ENCODE assay signal across 25 cellular contexts in the genomic region with DNA sequence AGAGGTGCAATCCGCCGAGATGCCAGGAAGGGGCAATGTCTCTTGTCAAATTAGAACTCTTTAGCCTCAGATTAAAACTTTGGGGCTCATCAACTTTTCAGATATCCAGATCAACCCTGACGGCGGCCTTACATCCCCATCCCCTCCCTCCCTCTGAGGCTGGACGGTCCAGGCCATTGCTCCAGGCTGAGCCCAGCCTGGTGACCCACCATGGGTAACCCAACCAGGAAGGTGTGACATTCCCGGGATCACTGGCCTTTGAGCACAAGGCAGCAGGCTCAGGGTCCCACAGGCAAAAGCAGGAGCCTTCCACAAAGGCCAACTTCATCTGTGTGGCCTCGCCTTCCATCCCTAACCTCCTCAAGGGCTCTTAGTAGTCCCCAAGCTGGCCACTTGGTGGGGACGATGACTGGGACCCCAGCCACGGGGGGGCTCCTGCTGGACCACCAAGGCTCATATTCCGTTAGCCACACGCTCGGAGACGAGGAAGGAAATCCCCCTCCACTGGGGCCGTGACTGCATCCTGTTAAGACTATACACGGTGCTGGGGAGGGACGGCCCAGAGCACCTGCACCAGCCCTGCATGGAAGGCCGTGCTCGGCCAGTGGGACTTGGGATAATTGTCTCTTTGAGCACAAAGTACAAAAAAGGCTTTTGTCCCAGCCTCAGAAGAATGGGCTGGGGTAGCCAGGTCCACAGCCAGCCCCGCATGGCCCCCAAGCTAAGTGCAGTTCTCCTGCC.
DNase-seq lines count a peak whose midpoint lies in the region; ATAC-seq, FAIRE-seq and TF ChIP-seq lines count a peak whose summit lies in the region.
"Had no signal": no experiment of that assay in that cellular context is flagged by ENCODE, and none has a peak within 500 bp of the region (broad histone marks: within the 10 kb centered on the region; RNA-seq: fewer than 3 reads in every experiment).

No MANE protein-coding gene starts in this region.

- H3K9me3 ChIP-seq in heart left ventricle = no peaks in the 10 kb centered on the region
- no peaks in the 10 kb centered on the region for H3K9me3 ChIP-seq in H1 (ENCODE audit: insufficient read depth in 2 of 2, low read depth in 1 of 2, low read length in 1 of 2)
- H3K9me3 ChIP-seq in ovary = no peaks in the 10 kb centered on the region
- H3K9me3 ChIP-seq in thyroid gland = no peaks in the 10 kb centered on the region
- H3K9me3 ChIP-seq: MG63, thoracic aorta had no signal

- H2BK120ac ChIP-seq in H1 (replicated peaks; ENCODE audit: low read depth, low read length) = no peak overlapping the region

- H3K27ac ChIP-seq in heart left ventricle = no peak overlapping the region
- H3K27ac ChIP-seq in H1 (ENCODE audit: low read depth, low read length) = no peak overlapping the region
- H3K27ac ChIP-seq in ovary = no peak overlapping the region
- H3K27ac ChIP-seq in thyroid gland = no peak overlapping the region
- H3K27ac ChIP-seq: brain microvascular endothelial cell, parathyroid adenoma, thoracic aorta had no signal

- DNase-seq in heart left ventricle (peak in 3 of 5 donors; percentile 7 to 48 (median 16)), Right ventricle myocardium superior (no peak), H1 (ENCODE audit: low read depth in 1 of 2, low spot score in 2 of 2) (no peak), ovary (peak in 4 of 5 donors; percentile 8 to 30 (median 20)), thyroid gland (no peak), cortex of kidney (lab: John Stamatoyannopoulos, UW) (no peak)
- DNase-seq in stimulated activated CD4-positive, alpha-beta T cell treated with anti-CD3 and anti-CD28 coated beads, Interleukin-2, amount 100 ng/mL, for 48 hours = no peak
- DNase-seq: activated CD4-positive, alpha-beta T cell treated with anti-CD3 and anti-CD28 coated beads, Interleukin-2, amount 50 U/mL, for 1 hour; brain microvascular endothelial cell; erythroblast; MG63; NCI-H187; NCI-H446; NK-92 treated with Interleukin-12 subunit alpha and Interleukin-12 subunit beta, amount 100 ng/mL, for 24 hours; small intestine; stimulated activated CD8-positive, alpha-beta memory T cell treated with anti-CD3 and anti-CD28 coated beads, Interleukin-4, amount 100 ng/mL, for 48 hours had no signal

- POLR2A ChIA-PET in H1 (lab: Charles Lee; ENCODE audit: partially characterized antibody) = no interaction called here

- peaks cover 40 to 60% of the 10 kb centered on the region in 2 experiments for H4K20me1 ChIP-seq in H1 (replicated peaks in 1 of 2; ENCODE audit: control insufficient read depth in 1 of 2, insufficient read depth in 2 of 2, low read length in 2 of 2)

- no peak overlapping the region for H2BK12ac ChIP-seq in H1 (ENCODE audit: low read depth, low read length)

- intact Hi-C loops in heart left ventricle (cut with DNase I) = loop anchor here in 4 of 10 donors (5.0 to 10.0 kb wide), 3 partner anchors 33 to 340 kb away; no protein-coding TSS in a partner anchor
- intact Hi-C loops in Right ventricle myocardium superior (cut with DNase I) = no loop called here
- intact Hi-C loops in ovary (cut with DNase I) = loop anchor here in 1 of 4 donors (10.0 kb wide), 1 partner anchor 140 kb away; no protein-coding TSS in a partner anchor
- intact Hi-C loops in thyroid gland (cut with DNase I) = no loop called here

- H3K9ac ChIP-seq in H1 (replicated peaks in 1 of 4; ENCODE audit: extremely low read depth in 1 of 4, low read depth in 3 of 4, low read length in 3 of 4) = no peak overlapping the region
- H3K9ac ChIP-seq: parathyroid adenoma had no signal

- no peak overlapping the region for H4K91ac ChIP-seq in H1 (replicated peaks; ENCODE audit: insufficient read length, low read length)

- peaks cover 30% of the 10 kb centered on the region for H3K79me1 ChIP-seq in H1 (ENCODE audit: low read depth, low read length)

- no peak overlapping the region for H3K4ac ChIP-seq in H1 (replicated peaks; ENCODE audit: insufficient read length, low read depth, low read length)

- no peak overlapping the region for H4K5ac ChIP-seq in H1 (ENCODE audit: insufficient read length, low read depth, low read length)

- TF ChIP-seq CTCF in heart left ventricle (IDR thresholded peaks at IDR 0.05) (no peak), H1 (IDR thresholded peaks at IDR 0.05; ENCODE audit: control extremely low read depth in 1 of 3, insufficient read depth in 1 of 3, low read depth in 1 of 3, low read length in 3 of 3) (no peak), ovary (IDR thresholded peaks at IDR 0.05) (no peak), thyroid gland (IDR thresholded peaks at IDR 0.05) (no peak)

- no peak overlapping the region for H4K8ac ChIP-seq in H1 (ENCODE audit: extremely low read depth, insufficient read depth, low read length)

- no peak overlapping the region for H2AK5ac ChIP-seq in H1 (ENCODE audit: low read depth, low read length)

- H2BK5ac ChIP-seq in H1 (ENCODE audit: low read depth, low read length) = peak overlapping the region; percentile 35; the same call in 1 of the 2 replicates

- no peak overlapping the region for H2BK20ac ChIP-seq in H1 (ENCODE audit: low read length)

- H3K18ac ChIP-seq in H1 (ENCODE audit: extremely low read depth, low read length) = no peak overlapping the region

- no peak for TF ChIP-seq RAD21 in H1 (IDR thresholded peaks at IDR 0.05 in 1 of 2, conservative IDR thresholded peaks at IDR 0.05 in 1 of 2; ENCODE audit: low read depth in 2 of 2, low read length in 2 of 2)

- H3K4me1 ChIP-seq in heart left ventricle (peaks cover 0 to 86% (median 44%) of the 10 kb centered on the region in 12 donors), H1 (replicated peaks in 1 of 4; ENCODE audit: control insufficient read depth in 3 of 4, insufficient read depth in 4 of 4, low read length in 3 of 4) (peaks cover 0 to 11% (median 3%) of the 10 kb centered on the region in 4 experiments; a peak in 4 of 7 replicates), ovary (ENCODE audit: insufficient read depth) (peaks cover 37% of the 10 kb centered on the region), thyroid gland (no peaks in the 10 kb centered on the region)

- FAIRE-seq in H1 (lab: Jason Lieb, UNC) = no peak
- FAIRE-seq: frontal cortex, H54, HepG2, RCC 7860, small intestine had no signal

- H3K79me2 ChIP-seq in H1 (ENCODE audit: control insufficient read depth in 1 of 2, insufficient read depth in 2 of 2, low read length in 2 of 2) = peaks cover 0 to 81% of the 10 kb centered on the region in 2 experiments; a peak in 2 of 4 replicates

- H3K36me3 ChIP-seq in heart left ventricle (peaks cover 0 to 50% (median 17%) of the 10 kb centered on the region in 9 donors), H1 (ENCODE audit: control insufficient read depth in 2 of 4, insufficient read depth in 4 of 4, low read length in 3 of 4) (peaks cover 14 to 72% (median 28%) of the 10 kb centered on the region in 4 experiments; a peak in 7 of 8 replicates), ovary (no peaks in the 10 kb centered on the region), thyroid gland (peaks cover 26 to 40% of the 10 kb centered on the region in 2 donors)

- CTCF ChIA-PET in H1 (lab: Charles Lee; ENCODE audit: partially characterized antibody) = interaction anchor here (0.9 to 1.2 kb wide), 2 partner anchors 8 to 23 kb away, joined by 3 to 4 read pairs; no protein-coding TSS in a partner anchor

- TF ChIP-seq POLR2A in heart left ventricle (IDR thresholded peaks at IDR 0.05) (no peak), H1 (IDR thresholded peaks at IDR 0.05; ENCODE audit: control extremely low read depth in 1 of 2, low read depth in 2 of 2, low read length in 2 of 2) (no peak), ovary (IDR thresholded peaks at IDR 0.05) (no peak), thyroid gland (IDR thresholded peaks at IDR 0.05) (no peak)

- H3K23ac ChIP-seq in H1 (ENCODE audit: insufficient read length) = no peak overlapping the region

- no peak for TF ChIP-seq EP300 in H1 (IDR thresholded peaks at IDR 0.05; ENCODE audit: borderline replicate concordance in 1 of 2, low read depth in 2 of 2, low read length in 2 of 2)
- TF ChIP-seq EP300 in ovary (IDR thresholded peaks at IDR 0.05) = no peak

- no peak overlapping the region for H3K4me2 ChIP-seq in H1 (ENCODE audit: insufficient read depth in 1 of 2, low read depth in 2 of 2, low read length in 2 of 2)

- no peaks in the 10 kb centered on the region for H3K23me2 ChIP-seq in H1 (ENCODE audit: low read depth, low read length)

- no peak overlapping the region for H2AFZ ChIP-seq in H1 (ENCODE audit: low read length)
- H2AFZ ChIP-seq: parathyroid adenoma had no signal

- H3K4me3 ChIP-seq in heart left ventricle (no peak overlapping the region), H1 (ENCODE audit: extremely low read depth in 1 of 4, insufficient read depth in 2 of 4, low read depth in 3 of 4, low read length in 4 of 4) (no peak overlapping the region), ovary (no peak overlapping the region), thyroid gland (replicated peaks in 1 of 3) (no peak overlapping the region)
- H3K4me3 ChIP-seq: MG63, thoracic aorta had no signal

- no peak overlapping the region for H2BK15ac ChIP-seq in H1 (ENCODE audit: low read length)

- no peak overlapping the region for H3K56ac ChIP-seq in H1 (replicated peaks; ENCODE audit: insufficient read length, low read depth, low read length)

- no peaks in the 10 kb centered on the region for H3K27me3 ChIP-seq in heart left ventricle
- no peaks in the 10 kb centered on the region for H3K27me3 ChIP-seq in H1 (replicated peaks in 1 of 4; ENCODE audit: control insufficient read depth in 3 of 4, extremely low read depth in 1 of 4, insufficient read depth in 3 of 4, low read length in 3 of 4)
- no peaks in the 10 kb centered on the region for H3K27me3 ChIP-seq in ovary
- H3K27me3 ChIP-seq in thyroid gland = no peaks in the 10 kb centered on the region
- H3K27me3 ChIP-seq: brain microvascular endothelial cell, MG63 had no signal

- ATAC-seq in heart left ventricle (no peak), Right ventricle myocardium superior (ENCODE audit: poor library complexity) (no peak), GM21367 (IDR thresholded peaks at IDR 0.05; ENCODE audit: unreplicated experiment) (no peak)
- ATAC-seq: CD8-positive, alpha-beta T cell; left colon had no signal

- 70 to 87% (median 81%) methylated on average over 18 to 19 of the region's 19 CpGs for WGBS in heart left ventricle, 4 donors
- WGBS in H1 (ENCODE audit: extremely low coverage in 1 of 2, insufficient coverage in 1 of 2, insufficient read length in 1 of 2, insufficient replicate concordance in 2 of 2, low coverage in 1 of 2, low lambda C conversion rate in 2 of 2, missing lambda C conversion rate in 1 of 2), 2 experiments = 89% methylated on average over 18 of the region's 19 CpGs; no CpG with 5 or more reads in 1 of the 2 experiments
- 82 to 92% (median 91%) methylated on average over 19 of the region's 19 CpGs for WGBS in ovary, 3 donors
- 93% methylated on average over 10 to 19 of the region's 19 CpGs for WGBS in thyroid gland, 2 donors

- H3K14ac ChIP-seq in H1 (ENCODE audit: insufficient read length) = no peak overlapping the region

TF ChIP-seq in H1, 55 proteins besides CTCF, POLR2A, EP300 and RAD21:
- TF ChIP-seq MAFK (IDR thresholded peaks at IDR 0.05; ENCODE audit: low read depth, low read length) (no peak), JUN (IDR thresholded peaks at IDR 0.05; ENCODE audit: low read depth, low read length) (no peak), KDM1A (IDR thresholded peaks at IDR 0.05; ENCODE audit: borderline replicate concordance, low read length) (no peak), POLR2AphosphoS5 (IDR thresholded peaks at IDR 0.05; ENCODE audit: low read depth, low read length) (no peak), HDAC6 (IDR thresholded peaks at IDR 0.05; ENCODE audit: low read depth, low read length) (no peak)
TF ChIP-seq in H1: peak in this region for 0.

Comparison
In these comparisons a context has a peak if more than half of its experiments do, and no peak if none do; other contexts are left out.
1. DNase-seq: peak in heart left ventricle (3 of 5) and ovary (4 of 5); none in Right ventricle myocardium superior (single experiment), H1 (0 of 2), stimulated activated CD4-positive, alpha-beta T cell treated with anti-CD3 and anti-CD28 coated beads, Interleukin-2, amount 100 ng/mL, for 48 hours (0 of 2), thyroid gland (0 of 2) and cortex of kidney (single experiment).